Comparison of ENCODE assay signal across 23 cellular contexts in the genomic region with DNA sequence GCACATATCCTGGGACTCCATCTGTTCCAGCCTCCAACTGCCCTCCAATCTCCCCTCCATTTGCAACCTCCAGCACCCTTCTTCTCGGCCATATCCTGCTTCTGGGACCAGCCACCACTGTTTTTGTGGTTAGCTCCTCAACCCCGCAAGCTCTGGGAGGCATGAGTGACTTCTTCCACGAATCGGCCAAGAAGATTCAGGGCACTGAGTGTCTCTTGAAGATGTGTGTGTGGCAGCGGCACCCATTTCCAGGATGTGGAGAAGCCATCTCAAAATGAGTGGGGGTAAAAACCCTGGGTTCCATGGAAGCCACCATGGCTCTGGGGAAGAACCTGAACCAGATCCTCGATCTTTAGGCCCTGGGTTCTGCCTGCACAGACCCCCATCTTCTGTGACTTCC.
DNase-seq lines count a peak whose midpoint lies in the region; ATAC-seq, FAIRE-seq and TF ChIP-seq lines count a peak whose summit lies in the region.
"Had no signal": no experiment of that assay in that cellular context is flagged by ENCODE, and none has a peak within 500 bp of the region (broad histone marks: within the 10 kb centered on the region; RNA-seq: fewer than 3 reads in every experiment).

No MANE protein-coding gene starts in this region.

- peaks cover 32 to 64% (median 48%) of the 10 kb centered on the region in 4 donors for H3K4me1 Mint-ChIP-seq in CD4-positive, alpha-beta memory T cell
- H3K4me1 Mint-ChIP-seq in activated CD8-positive, alpha-beta T cell treated with anti-CD3 and anti-CD28 coated beads for 36 hours (ENCODE audit: low read depth), result peaks cover 57% of the 10 kb centered on the region
- peaks cover 18% of the 10 kb centered on the region for H3K4me1 Mint-ChIP-seq in Caco-2 (ENCODE audit: low read depth, unreplicated experiment)

- no peak for FAIRE-seq in H54 (lab: Jason Lieb, UNC)
- FAIRE-seq: D721Med, keratinocyte, small intestine had no signal

- peak overlapping the region; percentile 23 for H4K8ac ChIP-seq in mesenchymal stem cell (ENCODE audit: low read length)

- no peak overlapping the region for H2BK15ac ChIP-seq in mesenchymal stem cell (ENCODE audit: low read depth, poor library complexity, severe bottlenecking)

- H3K79me1 ChIP-seq in mesenchymal stem cell (replicated peaks; ENCODE audit: low read length, poor library complexity, severe bottlenecking), result peaks cover 36% of the 10 kb centered on the region

- no TSS peak for BruUV-seq in Caco-2 (replicated peaks; lab: Mats Ljungman, UMichigan)

- no peak overlapping the region for H2AK5ac ChIP-seq in mesenchymal stem cell (ENCODE audit: low read length, severe bottlenecking)

- H3K27me3 ChIP-seq in CD4-positive, alpha-beta memory T cell (ENCODE audit: insufficient read depth, low read length), result no peaks in the 10 kb centered on the region
- no peaks in the 10 kb centered on the region for H3K27me3 ChIP-seq in mesenchymal stem cell (ENCODE audit: control insufficient read depth in 1 of 2, insufficient read depth in 1 of 2, low read length in 2 of 2)
- no peaks in the 10 kb centered on the region for H3K27me3 ChIP-seq in Caco-2 (replicated peaks; ENCODE audit: control insufficient read depth, insufficient read depth, low read length)
- H3K27me3 ChIP-seq: esophagus muscularis mucosa, gastroesophageal sphincter, neutrophil had no signal

- H3K36me3 ChIP-seq in CD4-positive, alpha-beta memory T cell (ENCODE audit: insufficient read depth, low read length), result peaks cover 4% of the 10 kb centered on the region
- H3K36me3 ChIP-seq in mesenchymal stem cell (ENCODE audit: control insufficient read depth in 1 of 2, insufficient read depth in 2 of 2, low read depth in 1 of 2, low read length in 2 of 2) (peaks cover 9 to 10% of the 10 kb centered on the region in 2 experiments), Caco-2 (ENCODE audit: control insufficient read depth, insufficient read depth, low read length) (no peaks in the 10 kb centered on the region)
- H3K36me3 ChIP-seq: gastroesophageal sphincter, neutrophil had no signal

- H3K27ac ChIP-seq in CD4-positive, alpha-beta memory T cell (ENCODE audit: low read depth, low read length), result no peak overlapping the region
- no peak overlapping the region for H3K27ac ChIP-seq in mesenchymal stem cell (ENCODE audit: low read length, poor library complexity, severe bottlenecking)
- H3K27ac ChIP-seq: esophagus muscularis mucosa, gastroesophageal sphincter, lower lobe of right lung, neutrophil had no signal

- no peak overlapping the region for H3K14ac ChIP-seq in mesenchymal stem cell (ENCODE audit: low read length in 2 of 2)

- H3K4ac ChIP-seq in mesenchymal stem cell (ENCODE audit: low read depth in 1 of 2, low read length in 2 of 2), result peak overlapping the region in 1 of 2 experiments; percentile 51

- CTCF ChIA-PET in CD4-positive, alpha-beta memory T cell (lab: Charles Lee; ENCODE audit: partially characterized antibody), result no interaction called here
- CTCF ChIA-PET in activated CD8-positive, alpha-beta T cell treated with anti-CD3 and anti-CD28 coated beads for 36 hours (lab: Charles Lee), result interaction anchor here (1.6 kb wide), 1 partner anchor 13 kb away, joined by 4 read pairs; no protein-coding TSS in a partner anchor
- CTCF ChIA-PET in Caco-2 (lab: Charles Lee), result no interaction called here

- 96% methylated on average over 6 of the region's 6 CpGs for WGBS in mesenchymal stem cell

- H3K27me3 Mint-ChIP-seq in CD4-positive, alpha-beta memory T cell, result no peaks in the 10 kb centered on the region
- H3K27me3 Mint-ChIP-seq in activated CD8-positive, alpha-beta T cell treated with anti-CD3 and anti-CD28 coated beads for 36 hours, result no peaks in the 10 kb centered on the region
- no peaks in the 10 kb centered on the region for H3K27me3 Mint-ChIP-seq in Caco-2 (ENCODE audit: insufficient read depth, unreplicated experiment)
- H3K27me3 Mint-ChIP-seq: B cell had no signal

- H4K91ac ChIP-seq in mesenchymal stem cell (ENCODE audit: low read length), result no peak overlapping the region

- H3K9me3 ChIP-seq in CD4-positive, alpha-beta memory T cell (ENCODE audit: control insufficient read depth in 1 of 2, low read length in 2 of 2), result no peaks in the 10 kb centered on the region
- H3K9me3 ChIP-seq in mesenchymal stem cell (ENCODE audit: control insufficient read depth, low read length) (no peaks in the 10 kb centered on the region), Caco-2 (no peaks in the 10 kb centered on the region)
- H3K9me3 ChIP-seq: esophagus muscularis mucosa, gastroesophageal sphincter, lower lobe of right lung, neutrophil had no signal

- H2AFZ ChIP-seq in mesenchymal stem cell (ENCODE audit: low read depth, low read length), result no peak overlapping the region

- H3K23ac ChIP-seq in mesenchymal stem cell (ENCODE audit: low read length in 2 of 2), result no peak overlapping the region

- no peak overlapping the region for H2BK5ac ChIP-seq in mesenchymal stem cell (ENCODE audit: low read depth, low read length, poor library complexity, severe bottlenecking)

- peak overlapping the region in 5 of 7 donors; percentile 42 to 78 (median 62) for H3K27ac Mint-ChIP-seq in CD4-positive, alpha-beta memory T cell
- peak overlapping the region; percentile 44 for H3K27ac Mint-ChIP-seq in activated CD8-positive, alpha-beta T cell treated with anti-CD3 and anti-CD28 coated beads for 36 hours
- H3K27ac Mint-ChIP-seq in Caco-2 (ENCODE audit: unreplicated experiment), result no peak overlapping the region
- H3K27ac Mint-ChIP-seq: B cell had no signal

- H3K4me1 ChIP-seq in CD4-positive, alpha-beta memory T cell (ENCODE audit: insufficient read depth, low read length), result peaks cover 39% of the 10 kb centered on the region
- H3K4me1 ChIP-seq in mesenchymal stem cell (ENCODE audit: control insufficient read depth, insufficient read depth, low read depth, low read length) (peaks cover 6% of the 10 kb centered on the region), Caco-2 (peaks cover 11% of the 10 kb centered on the region)

- intact Hi-C loops in CD4-positive, alpha-beta memory T cell (cut with micrococcal nuclease), result no loop called here
- intact Hi-C loops in activated CD8-positive, alpha-beta T cell treated with anti-CD3 and anti-CD28 coated beads for 36 hours (cut with micrococcal nuclease), result no loop called here
- intact Hi-C loops in Caco-2 (cut with micrococcal nuclease; ENCODE audit: unreplicated experiment), result no loop called here

- no peak overlapping the region for H3K4me3 ChIP-seq in CD4-positive, alpha-beta memory T cell (ENCODE audit: low read length in 2 of 2)
- H3K4me3 ChIP-seq in mesenchymal stem cell (ENCODE audit: insufficient read depth in 1 of 2, low read depth in 1 of 2, low read length in 2 of 2), result no peak overlapping the region
- H3K4me3 ChIP-seq in Caco-2 (ENCODE audit: low read depth, low read length), result no peak overlapping the region
- H3K4me3 ChIP-seq: esophagus muscularis mucosa, gastroesophageal sphincter, lower lobe of right lung had no signal

- POLR2A ChIA-PET in CD4-positive, alpha-beta memory T cell (lab: Charles Lee; ENCODE audit: partially characterized antibody), result interaction anchor here (1.1 kb wide), 1 partner anchor 13 kb away, joined by 3 read pairs; no protein-coding TSS in a partner anchor
- POLR2A ChIA-PET in activated CD8-positive, alpha-beta T cell treated with anti-CD3 and anti-CD28 coated beads for 36 hours (lab: Charles Lee), result interaction anchor here (0.6 kb wide), 1 partner anchor 18 kb away, joined by 3 read pairs; no protein-coding TSS in a partner anchor
- POLR2A ChIA-PET in Caco-2 (lab: Charles Lee), result no interaction called here

- H2BK120ac ChIP-seq in mesenchymal stem cell (ENCODE audit: low read depth, low read length), result no peak overlapping the region

- peak; percentile 39 for DNase-seq in activated CD4-positive, alpha-beta T cell treated with anti-CD3 and anti-CD28 coated beads for 48 hours
- DNase-seq in activated CD4-positive, alpha-beta T cell treated with anti-CD3 and anti-CD28 coated beads for 4 hours, result no peak
- DNase-seq in CD4-positive, alpha-beta memory T cell, result no peak
- DNase-seq in activated CD8-positive, alpha-beta T cell treated with anti-CD3 and anti-CD28 coated beads for 36 hours, result peak; percentile 34
- no peak for DNase-seq in mesenchymal stem cell
- DNase-seq in H54 (ENCODE audit: insufficient read length, low spot score), result no peak
- no peak for DNase-seq in Caco-2
- no peak for DNase-seq in NCI-H187 (lab: John Stamatoyannopoulos, UW)
- DNase-seq: 8988T; effector memory CD4-positive, alpha-beta T cell; lower lobe of right lung; MM.1S; NCI-H748 treated with DMSO at 0.1 percent for 48 hours; Right ventricle myocardium superior; small intestine; stimulated activated CD4-positive, alpha-beta T cell treated with anti-CD3 and anti-CD28 coated beads, Interleukin-4, amount 100 ng/mL, for 4 hours; SW 1271 had no signal

- no peak for TF ChIP-seq CTCF in activated CD8-positive, alpha-beta T cell treated with anti-CD3 and anti-CD28 coated beads for 36 hours (IDR thresholded peaks at IDR 0.05)
- no peak for TF ChIP-seq CTCF in Caco-2 (IDR thresholded peaks at IDR 0.05; ENCODE audit: insufficient read depth in 1 of 2, low read depth in 1 of 2, low read length in 1 of 2, severe bottlenecking in 1 of 2, unreplicated experiment in 1 of 2)

- no peak overlapping the region for H2BK12ac ChIP-seq in mesenchymal stem cell (ENCODE audit: low read length in 2 of 2)

- no peaks in the 10 kb centered on the region for H3K9me3 Mint-ChIP-seq in CD4-positive, alpha-beta memory T cell
- no peaks in the 10 kb centered on the region for H3K9me3 Mint-ChIP-seq in activated CD8-positive, alpha-beta T cell treated with anti-CD3 and anti-CD28 coated beads for 36 hours
- no peaks in the 10 kb centered on the region for H3K9me3 Mint-ChIP-seq in Caco-2 (ENCODE audit: unreplicated experiment)

- H3K18ac ChIP-seq in mesenchymal stem cell (ENCODE audit: low read depth in 1 of 2, low read length in 2 of 2), result no peak overlapping the region

- ATAC-seq in activated CD8-positive, alpha-beta T cell treated with anti-CD3 and anti-CD28 coated beads for 36 hours, result no peak
- ATAC-seq: gastroesophageal sphincter, lower lobe of right lung had no signal

- H3K9ac ChIP-seq in mesenchymal stem cell (ENCODE audit: low read length), result no peak overlapping the region

- H3K36me3 Mint-ChIP-seq in CD4-positive, alpha-beta memory T cell, result peaks cover 0 to under 1% of the 10 kb centered on the region in 2 donors
- H3K36me3 Mint-ChIP-seq in activated CD8-positive, alpha-beta T cell treated with anti-CD3 and anti-CD28 coated beads for 36 hours (ENCODE audit: low read depth), result peaks cover 10% of the 10 kb centered on the region
- peaks cover 21% of the 10 kb centered on the region for H3K36me3 Mint-ChIP-seq in Caco-2 (ENCODE audit: insufficient read depth, unreplicated experiment)

- no peak for TF ChIP-seq POLR2A in H54 (IDR thresholded peaks at IDR 0.05; ENCODE audit: low read depth, low read length)

- no peak overlapping the region for H3K4me2 ChIP-seq in mesenchymal stem cell (ENCODE audit: low read length, poor library complexity, severe bottlenecking)

- peak overlapping the region in 5 of 8 donors; percentile 4 to 64 (median 24) for H3K4me3 Mint-ChIP-seq in CD4-positive, alpha-beta memory T cell
- H3K4me3 Mint-ChIP-seq in activated CD8-positive, alpha-beta T cell treated with anti-CD3 and anti-CD28 coated beads for 36 hours, result no peak overlapping the region
- no peak overlapping the region for H3K4me3 Mint-ChIP-seq in Caco-2 (ENCODE audit: unreplicated experiment)
- H3K4me3 Mint-ChIP-seq: B cell had no signal

Comparison
In these comparisons a context has a peak if more than half of its experiments do, and no peak if none do; other contexts are left out.
1. DNase-seq: peak in activated CD4-positive, alpha-beta T cell treated with anti-CD3 and anti-CD28 coated beads for 48 hours (single experiment) and activated CD8-positive, alpha-beta T cell treated with anti-CD3 and anti-CD28 coated beads for 36 hours (single experiment); none in activated CD4-positive, alpha-beta T cell treated with anti-CD3 and anti-CD28 coated beads for 4 hours (0 of 2), CD4-positive, alpha-beta memory T cell (0 of 5), mesenchymal stem cell (single experiment), H54 (single experiment), Caco-2 (0 of 2) and NCI-H187 (0 of 2).
2. H3K4me3 Mint-ChIP-seq: peak in CD4-positive, alpha-beta memory T cell (5 of 8); none in activated CD8-positive, alpha-beta T cell treated with anti-CD3 and anti-CD28 coated beads for 36 hours (single experiment) and Caco-2 (single experiment).